12 cellular contexts compared by ENCODE assay signal in the genomic region with DNA sequence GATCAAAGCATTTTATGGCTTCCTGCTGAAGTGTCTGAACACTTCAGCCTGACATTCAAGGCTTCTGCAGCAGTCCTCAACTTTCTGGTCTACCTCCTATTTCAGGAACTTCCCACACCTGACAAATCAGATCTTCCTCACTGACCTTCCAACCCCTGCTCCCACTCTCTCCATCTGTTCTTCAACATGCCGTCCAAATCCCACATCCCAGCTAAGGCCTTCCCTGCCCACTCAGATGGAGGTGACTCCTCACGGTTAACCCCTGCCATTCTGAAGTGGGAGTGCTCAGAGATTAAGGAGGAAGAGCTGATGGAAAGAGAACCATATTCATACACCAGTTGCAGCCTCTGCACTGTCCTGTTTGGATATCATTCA.
DNase-seq lines count a peak whose midpoint lies in the region; ATAC-seq and TF ChIP-seq lines count a peak whose summit lies in the region.
"Had no signal": no experiment of that assay in that cellular context is flagged by ENCODE, and none has a peak within 500 bp of the region (broad histone marks: within the 10 kb centered on the region; RNA-seq: fewer than 3 reads in every experiment).

No MANE protein-coding gene starts in this region.

- ATAC-seq in activated CD4-positive, alpha-beta T cell treated with anti-CD3 and anti-CD28 coated beads for 36 hours = no peak
- no peak for ATAC-seq in stimulated activated naive B cell treated with anti-CD40 and anti-IgM and Interleukin-4, amounts not matched to agents 10 μg/mL and 1 μg/mL and 100 μg/mL, for 72 hours (replicated peaks)
- ATAC-seq: left cardiac atrium had no signal

- H3K4me3 ChIP-seq in Jurkat, Clone E6-1 (ENCODE audit: low read length) = no peak overlapping the region

- peak overlapping the region; percentile 91 for H3K27ac Mint-ChIP-seq in activated CD4-positive, alpha-beta T cell treated with anti-CD3 and anti-CD28 coated beads, Interleukin-2, amount 10 ng/mL, durations not matched to agents 7 days and 5 days
- H3K27ac Mint-ChIP-seq in activated CD4-positive, alpha-beta T cell treated with anti-CD3 and anti-CD28 coated beads for 36 hours = no peak overlapping the region
- peak overlapping the region in 5 of 6 donors; percentile 35 to 88 (median 62) for H3K27ac Mint-ChIP-seq in immature natural killer cell
- H3K27ac Mint-ChIP-seq in stimulated activated naive B cell treated with anti-CD40 and anti-IgM and Interleukin-4, amounts not matched to agents 10 μg/mL and 1 μg/mL and 100 μg/mL, for 72 hours = peak overlapping the region; percentile 31

- H3K36me3 Mint-ChIP-seq in activated CD4-positive, alpha-beta T cell treated with anti-CD3 and anti-CD28 coated beads, Interleukin-2, amount 10 ng/mL, durations not matched to agents 7 days and 5 days (ENCODE audit: low read depth) = peaks cover 32% of the 10 kb centered on the region
- peaks cover 2% of the 10 kb centered on the region for H3K36me3 Mint-ChIP-seq in activated CD4-positive, alpha-beta T cell treated with anti-CD3 and anti-CD28 coated beads for 36 hours (ENCODE audit: low read depth)
- no peaks in the 10 kb centered on the region for H3K36me3 Mint-ChIP-seq in immature natural killer cell
- peaks cover 0 to 11% of the 10 kb centered on the region in 2 donors for H3K36me3 Mint-ChIP-seq in stimulated activated naive B cell treated with anti-CD40 and anti-IgM and Interleukin-4, amounts not matched to agents 10 μg/mL and 1 μg/mL and 100 μg/mL, for 72 hours

- peaks cover 56% of the 10 kb centered on the region for H3K4me1 Mint-ChIP-seq in activated CD4-positive, alpha-beta T cell treated with anti-CD3 and anti-CD28 coated beads, Interleukin-2, amount 10 ng/mL, durations not matched to agents 7 days and 5 days
- peaks cover 36% of the 10 kb centered on the region for H3K4me1 Mint-ChIP-seq in activated CD4-positive, alpha-beta T cell treated with anti-CD3 and anti-CD28 coated beads for 36 hours
- H3K4me1 Mint-ChIP-seq in immature natural killer cell = peaks cover 39 to 47% of the 10 kb centered on the region in 2 donors
- H3K4me1 Mint-ChIP-seq in stimulated activated naive B cell treated with anti-CD40 and anti-IgM and Interleukin-4, amounts not matched to agents 10 μg/mL and 1 μg/mL and 100 μg/mL, for 72 hours = peaks cover 43 to 53% of the 10 kb centered on the region in 2 donors

- POLR2A ChIA-PET in activated CD4-positive, alpha-beta T cell treated with anti-CD3 and anti-CD28 coated beads, Interleukin-2, amount 10 ng/mL, durations not matched to agents 7 days and 5 days (lab: Charles Lee) = no interaction called here
- POLR2A ChIA-PET in activated CD4-positive, alpha-beta T cell treated with anti-CD3 and anti-CD28 coated beads for 36 hours (lab: Charles Lee) = no interaction called here

- peaks cover 23% of the 10 kb centered on the region for H3K9me3 Mint-ChIP-seq in activated CD4-positive, alpha-beta T cell treated with anti-CD3 and anti-CD28 coated beads, Interleukin-2, amount 10 ng/mL, durations not matched to agents 7 days and 5 days
- peaks cover 9% of the 10 kb centered on the region for H3K9me3 Mint-ChIP-seq in activated CD4-positive, alpha-beta T cell treated with anti-CD3 and anti-CD28 coated beads for 36 hours (ENCODE audit: low read depth)
- H3K9me3 Mint-ChIP-seq in immature natural killer cell = no peaks in the 10 kb centered on the region
- H3K9me3 Mint-ChIP-seq in stimulated activated naive B cell treated with anti-CD40 and anti-IgM and Interleukin-4, amounts not matched to agents 10 μg/mL and 1 μg/mL and 100 μg/mL, for 72 hours = peaks cover 5 to 8% of the 10 kb centered on the region in 2 donors

- intact Hi-C loops in activated CD4-positive, alpha-beta T cell treated with anti-CD3 and anti-CD28 coated beads for 36 hours (cut with DNase I, micrococcal nuclease) = no loop called here

- TF ChIP-seq CTCF in GM13977 (IDR thresholded peaks at IDR 0.05; ENCODE audit: extremely low read depth, insufficient read depth, missing control alignments) = no peak

- CTCF ChIA-PET in activated CD4-positive, alpha-beta T cell treated with anti-CD3 and anti-CD28 coated beads, Interleukin-2, amount 10 ng/mL, durations not matched to agents 7 days and 5 days (lab: Charles Lee) = interaction anchor here (0.5 to 0.7 kb wide), 2 partner anchors 9 to 45 kb away, joined by 4 to 5 read pairs; no protein-coding TSS in a partner anchor
- CTCF ChIA-PET in activated CD4-positive, alpha-beta T cell treated with anti-CD3 and anti-CD28 coated beads for 36 hours (lab: Charles Lee) = no interaction called here

- no peak overlapping the region for H3K4me3 Mint-ChIP-seq in activated CD4-positive, alpha-beta T cell treated with anti-CD3 and anti-CD28 coated beads, Interleukin-2, amount 10 ng/mL, durations not matched to agents 7 days and 5 days
- no peak overlapping the region for H3K4me3 Mint-ChIP-seq in activated CD4-positive, alpha-beta T cell treated with anti-CD3 and anti-CD28 coated beads for 36 hours
- no peak overlapping the region for H3K4me3 Mint-ChIP-seq in immature natural killer cell
- H3K4me3 Mint-ChIP-seq in stimulated activated naive B cell treated with anti-CD40 and anti-IgM and Interleukin-4, amounts not matched to agents 10 μg/mL and 1 μg/mL and 100 μg/mL, for 72 hours = no peak overlapping the region

- no peak for DNase-seq in activated CD4-positive, alpha-beta T cell treated with anti-CD3 and anti-CD28 coated beads, Interleukin-2, amount 10 ng/mL, durations not matched to agents 7 days and 5 days
- DNase-seq in activated CD4-positive, alpha-beta T cell treated with anti-CD3 and anti-CD28 coated beads for 36 hours = no peak
- peak; percentile 29 for DNase-seq in Jurkat, Clone E6-1 (ENCODE audit: low read depth, low spot score)
- DNase-seq in immature natural killer cell = no peak
- no peak for DNase-seq in stimulated activated naive B cell treated with anti-CD40 and anti-IgM and Interleukin-4, amounts not matched to agents 10 μg/mL and 1 μg/mL and 100 μg/mL, for 72 hours
- no peak for DNase-seq in KG1 (lab: John Stamatoyannopoulos, UW)
- DNase-seq in GM13977 (ENCODE audit: low spot score) = no peak
- DNase-seq in stimulated activated CD4-positive, alpha-beta T cell treated with anti-CD3 and anti-CD28 coated beads, Interleukin-4, amount 100 ng/mL, for 4 hours = no peak
- DNase-seq: left cardiac atrium; NCI-H1105; stimulated activated CD4-positive, alpha-beta T cell treated with anti-CD3 and anti-CD28 coated beads, Interleukin-2, amount 100 ng/mL, for 24 hours; stimulated activated CD8-positive, alpha-beta memory T cell treated with anti-CD3 and anti-CD28 coated beads, Interleukin-4, amount 100 ng/mL, for 48 hours had no signal

- in situ Hi-C loops in GM13977 (cut with MboI; ENCODE audit: low pct_unique_long_range_greater_than_20kb, low sequenced_read_pairs, unreplicated experiment) = no loop called here

- H3K27me3 Mint-ChIP-seq in activated CD4-positive, alpha-beta T cell treated with anti-CD3 and anti-CD28 coated beads, Interleukin-2, amount 10 ng/mL, durations not matched to agents 7 days and 5 days = no peaks in the 10 kb centered on the region
- no peaks in the 10 kb centered on the region for H3K27me3 Mint-ChIP-seq in activated CD4-positive, alpha-beta T cell treated with anti-CD3 and anti-CD28 coated beads for 36 hours
- peaks cover 0 to 10% (median 2%) of the 10 kb centered on the region in 3 donors for H3K27me3 Mint-ChIP-seq in immature natural killer cell (ENCODE audit: low read depth in 3 of 3)
- no peaks in the 10 kb centered on the region for H3K27me3 Mint-ChIP-seq in stimulated activated naive B cell treated with anti-CD40 and anti-IgM and Interleukin-4, amounts not matched to agents 10 μg/mL and 1 μg/mL and 100 μg/mL, for 72 hours
